In genomic region chr5:18850159-18850558, GRCh38 we compare ENCODE assay signal across 23 cellular contexts.
DNase-seq lines count a peak whose midpoint lies in the region; ATAC-seq, FAIRE-seq and TF ChIP-seq lines count a peak whose summit lies in the region.
"Had no signal": no experiment of that assay in that cellular context is flagged by ENCODE, and none has a peak within 500 bp of the region (broad histone marks: within the 10 kb centered on the region; RNA-seq: fewer than 3 reads in every experiment).

No MANE protein-coding gene starts in this region.

- H3K14ac ChIP-seq in neuronal stem cell (ENCODE audit: low read length), result no peak overlapping the region

- DNase-seq in HAP-1 (ENCODE audit: low spot score in 2 of 2) (peak; percentile 23 to 28), K562 (ENCODE audit: extremely low read depth in 1 of 4, low spot score in 3 of 4) (peak in 1 of 4 experiments; percentile 6), neuronal stem cell (ENCODE audit: low spot score) (no peak), spleen (no peak), glutamatergic neuron (no peak)
- DNase-seq: ACHN; BE2C; CD4-positive, CD25-positive, alpha-beta regulatory T cell; CD8-positive, alpha-beta memory T cell; COR-L47; DMS 273 treated with DMSO at 0.1 percent for 48 hours; DMS53; DND-41; EL; HFFc6; KG1 had no signal

- H3K4me1 Mint-ChIP-seq in glutamatergic neuron (ENCODE audit: low read depth, unreplicated experiment), result peaks cover 4% of the 10 kb centered on the region
- H3K4me1 Mint-ChIP-seq: CD4-positive, CD25-positive, alpha-beta regulatory T cell; CD8-positive, alpha-beta memory T cell; IgD-negative memory B cell had no signal

- H3K18ac ChIP-seq in neuronal stem cell (ENCODE audit: low read length), result no peak overlapping the region

- CTCF ChIA-PET in K562 (lab: Yijun Ruan, JAX; ENCODE audit: low intra/inter-chr PET ratio), result no interaction called here

- intact Hi-C loops in K562 (cut with micrococcal nuclease) (no loop called here), spleen (cut with DNase I; ENCODE audit: low total_unique reads) (no loop called here)

- TF ChIP-seq CTCF in K562 (IDR thresholded peaks at IDR 0.05 in 2 of 3, conservative IDR thresholded peaks at IDR 0.05 in 1 of 3; ENCODE audit: insufficient read depth in 2 of 3, low read depth in 1 of 3, low read length in 3 of 3), result no peak
- TF ChIP-seq CTCF in spleen (IDR thresholded peaks at IDR 0.05 in 8 of 11, conservative IDR thresholded peaks at IDR 0.05 in 3 of 11), result no peak
- TF ChIP-seq CTCF in glutamatergic neuron (IDR thresholded peaks at IDR 0.05; ENCODE audit: partially characterized antibody, unreplicated experiment), result no peak

- ATAC-seq in K562 (no peak), GM18520 (IDR thresholded peaks at IDR 0.05; ENCODE audit: unreplicated experiment) (no peak)
- ATAC-seq: GM12878, HCT116, HepG2 had no signal

- TF ChIP-seq RAD21 in K562 (CRISPR knock-in tag; conservative IDR thresholded peaks at IDR 0.05 in 1 of 2, IDR thresholded peaks at IDR 0.05 in 1 of 2), result no peak

- no peak overlapping the region for H3K4me3 Mint-ChIP-seq in glutamatergic neuron (ENCODE audit: unreplicated experiment)
- H3K4me3 Mint-ChIP-seq: CD4-positive, CD25-positive, alpha-beta regulatory T cell; CD8-positive, alpha-beta memory T cell; HFFc6; IgD-negative memory B cell had no signal

- no peak overlapping the region for H2BK120ac ChIP-seq in neuronal stem cell (ENCODE audit: low read depth, low read length)

- TF ChIP-seq EP300 in K562 (IDR thresholded peaks at IDR 0.05; ENCODE audit: low read length), result no peak

- no peak overlapping the region for H3K27ac ChIP-seq in K562 (ENCODE audit: extremely low read depth, low read depth, low read length)
- H3K27ac ChIP-seq in iPS-20b (ENCODE audit: low read length), result peak overlapping the region; percentile 53
- H3K27ac ChIP-seq in neuronal stem cell (replicated peaks; ENCODE audit: low read length), result no peak overlapping the region
- no peak overlapping the region for H3K27ac ChIP-seq in spleen

- H3K9me3 Mint-ChIP-seq in glutamatergic neuron (ENCODE audit: unreplicated experiment), result peaks cover 2% of the 10 kb centered on the region

- H3K23ac ChIP-seq in neuronal stem cell (ENCODE audit: low read depth, low read length, poor library complexity), result no peak overlapping the region

- FAIRE-seq in K562 (lab: Jason Lieb, UNC), result no peak
- FAIRE-seq: A204.1, HepG2 had no signal

- no peak overlapping the region for H2AFZ ChIP-seq in K562 (ENCODE audit: low read depth, low read length)
- peak overlapping the region; percentile 52 for H2AFZ ChIP-seq in neuronal stem cell (ENCODE audit: low read length)

- TF ChIP-seq POLR2A in K562 (conservative IDR thresholded peaks at IDR 0.05), result no peak
- no peak for TF ChIP-seq POLR2A in spleen (IDR thresholded peaks at IDR 0.05)

- H3K4me1 ChIP-seq in HAP-1, result peaks cover 4% of the 10 kb centered on the region; the same call in 1 of the 2 replicates
- no peaks in the 10 kb centered on the region; a peak in 1 of 5 replicates for H3K4me1 ChIP-seq in K562 (replicated peaks in 1 of 2; ENCODE audit: control insufficient read depth in 2 of 2, insufficient read depth in 2 of 2, low read length in 2 of 2)
- no peaks in the 10 kb centered on the region for H3K4me1 ChIP-seq in iPS-20b (ENCODE audit: insufficient read depth, low read length)
- peaks cover 0 to 4% of the 10 kb centered on the region in 2 donors for H3K4me1 ChIP-seq in neuronal stem cell (ENCODE audit: control insufficient read depth in 2 of 2, insufficient read depth in 1 of 2, low read depth in 1 of 2, low read length in 2 of 2)
- no peaks in the 10 kb centered on the region for H3K4me1 ChIP-seq in spleen
- H3K4me1 ChIP-seq: BE2C had no signal

- H4K20me1 ChIP-seq in K562 (replicated peaks; ENCODE audit: control insufficient read depth, insufficient read depth, low read length), result no peaks in the 10 kb centered on the region

- no peak overlapping the region for H4K8ac ChIP-seq in neuronal stem cell (ENCODE audit: low read depth, low read length)

- BruUV-seq in K562 (replicated peaks; lab: Mats Ljungman, UMichigan), result no TSS peak

- no peak overlapping the region for H2BK12ac ChIP-seq in neuronal stem cell (ENCODE audit: low read length)

- no peaks in the 10 kb centered on the region for H3K36me3 ChIP-seq in HAP-1 (replicated peaks)
- H3K36me3 ChIP-seq in K562 (ENCODE audit: control insufficient read depth, insufficient read depth, low read length), result no peaks in the 10 kb centered on the region
- no peaks in the 10 kb centered on the region for H3K36me3 ChIP-seq in iPS-20b (ENCODE audit: insufficient read depth, low read depth, low read length)
- no peaks in the 10 kb centered on the region for H3K36me3 ChIP-seq in neuronal stem cell (replicated peaks in 1 of 2; ENCODE audit: control insufficient read depth in 2 of 2, insufficient read depth in 2 of 2, low read length in 2 of 2)
- H3K36me3 ChIP-seq in spleen, result no peaks in the 10 kb centered on the region
- H3K36me3 ChIP-seq: BE2C had no signal

- no peaks in the 10 kb centered on the region for H3K36me3 Mint-ChIP-seq in glutamatergic neuron (ENCODE audit: unreplicated experiment)
- H3K36me3 Mint-ChIP-seq: CD4-positive, CD25-positive, alpha-beta regulatory T cell; CD8-positive, alpha-beta memory T cell had no signal

- H3K9ac ChIP-seq in K562 (ENCODE audit: insufficient read depth in 1 of 2, low read depth in 2 of 2, low read length in 2 of 2) (no peak overlapping the region), iPS-20b (ENCODE audit: low read depth, low read length) (no peak overlapping the region), neuronal stem cell (ENCODE audit: low read depth, low read length, poor library complexity) (no peak overlapping the region)

- no peak overlapping the region for H4K91ac ChIP-seq in neuronal stem cell (ENCODE audit: low read depth, low read length, poor library complexity)

- H3K4me2 ChIP-seq in K562 (ENCODE audit: insufficient read depth, low read length) (no peak overlapping the region), neuronal stem cell (ENCODE audit: insufficient read depth, low read length, poor library complexity, severe bottlenecking) (no peak overlapping the region)

- POLR2A ChIA-PET in K562 (lab: Yijun Ruan, JAX), result no interaction called here

- H3K9me3 ChIP-seq in HAP-1 (no peaks in the 10 kb centered on the region), K562 (replicated peaks; ENCODE audit: control insufficient read depth, insufficient read depth, low read depth, low read length) (no peaks in the 10 kb centered on the region), iPS-20b (ENCODE audit: insufficient read depth, low read depth, low read length) (peaks cover 4% of the 10 kb centered on the region; the same call in 1 of the 2 replicates), neuronal stem cell (replicated peaks in 1 of 2; ENCODE audit: control insufficient read depth in 2 of 2, insufficient read depth in 1 of 2, low read depth in 1 of 2, low read length in 2 of 2) (no peaks in the 10 kb centered on the region), spleen (no peaks in the 10 kb centered on the region)
- H3K9me3 ChIP-seq: BE2C had no signal

- H3K4me3 ChIP-seq in HAP-1 (no peak overlapping the region), K562 (no peak overlapping the region), iPS-20b (ENCODE audit: low read length) (no peak overlapping the region), neuronal stem cell (ENCODE audit: low read length in 2 of 2) (no peak overlapping the region), spleen (no peak overlapping the region)
- H3K4me3 ChIP-seq: GM12878 had no signal

- H3K79me2 ChIP-seq in K562 (ENCODE audit: control insufficient read depth, insufficient read depth, low read length), result no peaks in the 10 kb centered on the region

- H3K79me1 ChIP-seq in neuronal stem cell (ENCODE audit: low read depth, low read length), result no peaks in the 10 kb centered on the region

- no peaks in the 10 kb centered on the region for H3K9me1 ChIP-seq in K562 (ENCODE audit: control insufficient read depth, insufficient read depth, low read length)

- no peak overlapping the region for H2AK5ac ChIP-seq in neuronal stem cell (ENCODE audit: low read depth, low read length)

- H2BK15ac ChIP-seq in neuronal stem cell (ENCODE audit: low read length), result no peak overlapping the region

- no peak overlapping the region for H3K4ac ChIP-seq in neuronal stem cell (ENCODE audit: low read length)

- no peak overlapping the region for H3K27ac Mint-ChIP-seq in glutamatergic neuron (ENCODE audit: unreplicated experiment)
- H3K27ac Mint-ChIP-seq: CD4-positive, CD25-positive, alpha-beta regulatory T cell; CD8-positive, alpha-beta memory T cell; HFFc6; IgD-negative memory B cell had no signal

- no peaks in the 10 kb centered on the region for H3K27me3 Mint-ChIP-seq in glutamatergic neuron (ENCODE audit: unreplicated experiment)
- H3K27me3 Mint-ChIP-seq: CD4-positive, CD25-positive, alpha-beta regulatory T cell; IgD-negative memory B cell had no signal

- no peak overlapping the region for H2BK5ac ChIP-seq in neuronal stem cell (ENCODE audit: low read length)

- in situ Hi-C loops in HAP-1 (cut with MboI; ENCODE audit: low sequenced_read_pairs), result no loop called here
- in situ Hi-C loops in K562 (cut with MboI), result no loop called here

- no peaks in the 10 kb centered on the region for H3K27me3 ChIP-seq in HAP-1 (ENCODE audit: low read depth)
- no peaks in the 10 kb centered on the region for H3K27me3 ChIP-seq in K562 (ENCODE audit: control insufficient read depth in 2 of 2, insufficient read depth in 2 of 2, low read length in 2 of 2)
- no peaks in the 10 kb centered on the region for H3K27me3 ChIP-seq in iPS-20b (ENCODE audit: insufficient read depth, low read length)
- H3K27me3 ChIP-seq in neuronal stem cell (ENCODE audit: control insufficient read depth in 3 of 3, insufficient read depth in 3 of 3, low read depth in 1 of 3, low read length in 3 of 3), result no peaks in the 10 kb centered on the region
- H3K27me3 ChIP-seq in spleen (replicated peaks in 1 of 7), result no peaks in the 10 kb centered on the region
- H3K27me3 ChIP-seq: BE2C had no signal

- 0% methylated on average over 2 of the region's 2 CpGs for WGBS in K562 (ENCODE audit: insufficient coverage, low coverage, missing lambda C conversion rate)
- WGBS in neuronal stem cell (ENCODE audit: extremely low coverage in 2 of 2, insufficient read length in 2 of 2, insufficient replicate concordance in 1 of 2), 2 donors, result no CpG with 5 or more reads among the region's 2 CpGs
- 62 to 83% (median 68%) methylated on average over 2 of the region's 2 CpGs for WGBS in spleen, 5 donors

TF ChIP-seq in K562, 482 proteins besides CTCF, POLR2A, EP300 and RAD21 (continues in another document):
- peak in 1 of 2 experiments; percentile 71; a peak in 1 of 4 replicates for TF ChIP-seq SRF (CRISPR knock-in tag; IDR thresholded peaks at IDR 0.05)

Comparison
In these comparisons a context has a peak if more than half of its experiments do, and no peak if none do; other contexts are left out.
1. DNase-seq: peak in HAP-1 (2 of 2); none in neuronal stem cell (single experiment), spleen (single experiment) and glutamatergic neuron (single experiment).